18 cellular contexts compared by ENCODE assay signal in genomic region chr5:169610606-169611005, GRCh38.
A peak's percentile ranks its signal among the peaks of the same experiment; 100 is the strongest.
DNase-seq lines count a peak whose midpoint lies in the region; ATAC-seq, FAIRE-seq and TF ChIP-seq lines count a peak whose summit lies in the region.
"Had no signal": no experiment of that assay in that cellular context is flagged by ENCODE, and none has a peak within 500 bp of the region (broad histone marks: within the 10 kb centered on the region; RNA-seq: fewer than 3 reads in every experiment).

No MANE protein-coding gene starts in this region.

- H3K4me3 ChIP-seq in choroid plexus epithelial cell (ENCODE audit: low read depth, low read length): no peak overlapping the region
- H3K4me3 ChIP-seq: PC-9, SK-N-MC had no signal

- no peak for TF ChIP-seq CTCF in choroid plexus epithelial cell (conservative IDR thresholded peaks at IDR 0.05; ENCODE audit: low read depth, low read length)

- no peak for FAIRE-seq in urothelium cell line (lab: Jason Lieb, UNC)
- FAIRE-seq: G401.6, HTR-8/SVneo had no signal

- no peak for ATAC-seq in GM21619 (IDR thresholded peaks at IDR 0.05; ENCODE audit: unreplicated experiment)
- ATAC-seq: Right ventricle myocardium inferior had no signal

- DNase-seq in HCEC 1CT (peak; percentile 25), NCI-H226 (peak; percentile 3), choroid plexus epithelial cell (ENCODE audit: low read depth) (peak; percentile 20), urothelium cell line (ENCODE audit: low spot score) (peak; percentile 8), SHP77 (lab: John Stamatoyannopoulos, UW) (no peak)
- no peak for DNase-seq in activated CD4-positive, CD25-positive, alpha-beta regulatory T cell treated with anti-CD3 and anti-CD28 coated beads, Interleukin-2, amount 50 U/mL, for 72 hours
- DNase-seq: CD4-positive, alpha-beta memory T cell; GOT3; NCI-H1417 treated with DMSO at 0.1 percent for 48 hours; NCI-H2081; NCI-H510A; NCI-H774 had no signal

Comparison
In these comparisons a context has a peak if more than half of its experiments do, and no peak if none do; other contexts are left out.
1. DNase-seq: peak in HCEC 1CT (single experiment), NCI-H226 (single experiment), choroid plexus epithelial cell (single experiment) and urothelium cell line (single experiment); none in activated CD4-positive, CD25-positive, alpha-beta regulatory T cell treated with anti-CD3 and anti-CD28 coated beads, Interleukin-2, amount 50 U/mL, for 72 hours (single experiment) and SHP77 (0 of 2).